ENCODE assay signal across 1 cellular context in the genomic region with DNA sequence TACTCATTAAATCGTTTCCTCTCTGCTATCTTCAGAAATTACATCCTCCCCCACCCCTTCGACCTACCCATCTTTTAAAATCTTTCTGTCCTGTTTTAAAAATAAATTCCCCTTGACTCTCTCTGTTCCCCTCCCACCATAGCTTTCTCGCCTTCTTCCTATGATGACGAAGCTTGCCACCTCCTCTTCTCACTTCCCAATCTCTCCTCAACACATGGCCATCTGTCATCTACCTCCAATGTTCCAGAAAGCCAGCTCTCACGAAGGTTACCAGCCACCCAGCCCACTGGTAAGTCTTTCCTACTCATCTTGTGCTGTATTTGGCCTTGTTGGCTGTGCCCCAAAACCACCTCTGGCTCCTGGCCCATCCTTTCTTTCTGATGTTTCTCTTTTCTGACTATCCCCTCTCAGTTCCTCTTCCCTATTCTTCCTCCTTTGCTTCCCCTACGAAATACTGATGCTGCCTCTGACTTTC.
TF ChIP-seq lines count a peak whose summit lies in the region.

No MANE protein-coding gene starts in this region.

TF ChIP-seq in GM12878, 131 proteins besides CTCF, POLR2A, EP300 and RAD21 (continued from another document and continues in another):
- no peak for TF ChIP-seq NR2C2 (IDR thresholded peaks at IDR 0.05; ENCODE audit: borderline replicate concordance, control insufficient read depth, insufficient read length, low read depth)
- TF ChIP-seq HDAC6 (IDR thresholded peaks at IDR 0.05; ENCODE audit: unreplicated experiment), result no peak
- no peak for TF ChIP-seq SMAD5 (IDR thresholded peaks at IDR 0.05; ENCODE audit: low read depth)
- TF ChIP-seq ZNF384 (IDR thresholded peaks at IDR 0.05; ENCODE audit: borderline replicate concordance, low read depth, low read length), result no peak
- no peak for TF ChIP-seq HDAC2 (IDR thresholded peaks at IDR 0.05)
- TF ChIP-seq SMC3 (IDR thresholded peaks at IDR 0.05; ENCODE audit: borderline replicate concordance, low read length), result no peak
- TF ChIP-seq, protein P1, sequence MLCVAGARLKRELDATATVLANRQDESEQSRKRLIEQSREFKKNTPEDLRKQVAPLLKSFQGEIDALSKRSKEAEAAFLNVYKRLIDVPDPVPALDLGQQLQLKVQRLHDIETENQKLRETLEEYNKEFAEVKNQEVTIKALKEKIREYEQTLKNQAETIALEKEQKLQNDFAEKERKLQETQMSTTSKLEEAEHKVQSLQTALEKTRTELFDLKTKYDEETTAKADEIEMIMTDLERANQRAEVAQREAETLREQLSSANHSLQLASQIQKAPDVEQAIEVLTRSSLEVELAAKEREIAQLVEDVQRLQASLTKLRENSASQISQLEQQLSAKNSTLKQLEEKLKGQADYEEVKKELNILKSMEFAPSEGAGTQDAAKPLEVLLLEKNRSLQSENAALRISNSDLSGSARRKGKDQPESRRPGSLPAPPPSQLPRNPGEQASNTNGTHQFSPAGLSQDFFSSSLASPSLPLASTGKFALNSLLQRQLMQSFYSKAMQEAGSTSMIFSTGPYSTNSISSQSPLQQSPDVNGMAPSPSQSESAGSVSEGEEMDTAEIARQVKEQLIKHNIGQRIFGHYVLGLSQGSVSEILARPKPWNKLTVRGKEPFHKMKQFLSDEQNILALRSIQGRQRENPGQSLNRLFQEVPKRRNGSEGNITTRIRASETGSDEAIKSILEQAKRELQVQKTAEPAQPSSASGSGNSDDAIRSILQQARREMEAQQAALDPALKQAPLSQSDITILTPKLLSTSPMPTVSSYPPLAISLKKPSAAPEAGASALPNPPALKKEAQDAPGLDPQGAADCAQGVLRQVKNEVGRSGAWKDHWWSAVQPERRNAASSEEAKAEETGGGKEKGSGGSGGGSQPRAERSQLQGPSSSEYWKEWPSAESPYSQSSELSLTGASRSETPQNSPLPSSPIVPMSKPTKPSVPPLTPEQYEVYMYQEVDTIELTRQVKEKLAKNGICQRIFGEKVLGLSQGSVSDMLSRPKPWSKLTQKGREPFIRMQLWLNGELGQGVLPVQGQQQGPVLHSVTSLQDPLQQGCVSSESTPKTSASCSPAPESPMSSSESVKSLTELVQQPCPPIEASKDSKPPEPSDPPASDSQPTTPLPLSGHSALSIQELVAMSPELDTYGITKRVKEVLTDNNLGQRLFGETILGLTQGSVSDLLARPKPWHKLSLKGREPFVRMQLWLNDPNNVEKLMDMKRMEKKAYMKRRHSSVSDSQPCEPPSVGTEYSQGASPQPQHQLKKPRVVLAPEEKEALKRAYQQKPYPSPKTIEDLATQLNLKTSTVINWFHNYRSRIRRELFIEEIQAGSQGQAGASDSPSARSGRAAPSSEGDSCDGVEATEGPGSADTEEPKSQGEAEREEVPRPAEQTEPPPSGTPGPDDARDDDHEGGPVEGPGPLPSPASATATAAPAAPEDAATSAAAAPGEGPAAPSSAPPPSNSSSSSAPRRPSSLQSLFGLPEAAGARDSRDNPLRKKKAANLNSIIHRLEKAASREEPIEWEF (IDR thresholded peaks at IDR 0.05; ENCODE audit: insufficient replicate concordance, low read depth, low read length), result no peak
- TF ChIP-seq TCF7 (IDR thresholded peaks at IDR 0.05; ENCODE audit: borderline replicate concordance), result 0 out of 2 replicates have a peak, but pooled peaks have one; percentile 14
- TF ChIP-seq PML (IDR thresholded peaks at IDR 0.05; ENCODE audit: low read length), result no peak
- no peak for TF ChIP-seq FOXK2 (IDR thresholded peaks at IDR 0.05)
- TF ChIP-seq, protein P2, sequence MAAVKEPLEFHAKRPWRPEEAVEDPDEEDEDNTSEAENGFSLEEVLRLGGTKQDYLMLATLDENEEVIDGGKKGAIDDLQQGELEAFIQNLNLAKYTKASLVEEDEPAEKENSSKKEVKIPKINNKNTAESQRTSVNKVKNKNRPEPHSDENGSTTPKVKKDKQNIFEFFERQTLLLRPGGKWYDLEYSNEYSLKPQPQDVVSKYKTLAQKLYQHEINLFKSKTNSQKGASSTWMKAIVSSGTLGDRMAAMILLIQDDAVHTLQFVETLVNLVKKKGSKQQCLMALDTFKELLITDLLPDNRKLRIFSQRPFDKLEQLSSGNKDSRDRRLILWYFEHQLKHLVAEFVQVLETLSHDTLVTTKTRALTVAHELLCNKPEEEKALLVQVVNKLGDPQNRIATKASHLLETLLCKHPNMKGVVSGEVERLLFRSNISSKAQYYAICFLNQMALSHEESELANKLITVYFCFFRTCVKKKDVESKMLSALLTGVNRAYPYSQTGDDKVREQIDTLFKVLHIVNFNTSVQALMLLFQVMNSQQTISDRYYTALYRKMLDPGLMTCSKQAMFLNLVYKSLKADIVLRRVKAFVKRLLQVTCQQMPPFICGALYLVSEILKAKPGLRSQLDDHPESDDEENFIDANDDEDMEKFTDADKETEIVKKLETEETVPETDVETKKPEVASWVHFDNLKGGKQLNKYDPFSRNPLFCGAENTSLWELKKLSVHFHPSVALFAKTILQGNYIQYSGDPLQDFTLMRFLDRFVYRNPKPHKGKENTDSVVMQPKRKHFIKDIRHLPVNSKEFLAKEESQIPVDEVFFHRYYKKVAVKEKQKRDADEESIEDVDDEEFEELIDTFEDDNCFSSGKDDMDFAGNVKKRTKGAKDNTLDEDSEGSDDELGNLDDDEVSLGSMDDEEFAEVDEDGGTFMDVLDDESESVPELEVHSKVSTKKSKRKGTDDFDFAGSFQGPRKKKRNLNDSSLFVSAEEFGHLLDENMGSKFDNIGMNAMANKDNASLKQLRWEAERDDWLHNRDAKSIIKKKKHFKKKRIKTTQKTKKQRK (IDR thresholded peaks at IDR 0.05; ENCODE audit: low read depth, low read length), result no peak
- TF ChIP-seq, protein P3, sequence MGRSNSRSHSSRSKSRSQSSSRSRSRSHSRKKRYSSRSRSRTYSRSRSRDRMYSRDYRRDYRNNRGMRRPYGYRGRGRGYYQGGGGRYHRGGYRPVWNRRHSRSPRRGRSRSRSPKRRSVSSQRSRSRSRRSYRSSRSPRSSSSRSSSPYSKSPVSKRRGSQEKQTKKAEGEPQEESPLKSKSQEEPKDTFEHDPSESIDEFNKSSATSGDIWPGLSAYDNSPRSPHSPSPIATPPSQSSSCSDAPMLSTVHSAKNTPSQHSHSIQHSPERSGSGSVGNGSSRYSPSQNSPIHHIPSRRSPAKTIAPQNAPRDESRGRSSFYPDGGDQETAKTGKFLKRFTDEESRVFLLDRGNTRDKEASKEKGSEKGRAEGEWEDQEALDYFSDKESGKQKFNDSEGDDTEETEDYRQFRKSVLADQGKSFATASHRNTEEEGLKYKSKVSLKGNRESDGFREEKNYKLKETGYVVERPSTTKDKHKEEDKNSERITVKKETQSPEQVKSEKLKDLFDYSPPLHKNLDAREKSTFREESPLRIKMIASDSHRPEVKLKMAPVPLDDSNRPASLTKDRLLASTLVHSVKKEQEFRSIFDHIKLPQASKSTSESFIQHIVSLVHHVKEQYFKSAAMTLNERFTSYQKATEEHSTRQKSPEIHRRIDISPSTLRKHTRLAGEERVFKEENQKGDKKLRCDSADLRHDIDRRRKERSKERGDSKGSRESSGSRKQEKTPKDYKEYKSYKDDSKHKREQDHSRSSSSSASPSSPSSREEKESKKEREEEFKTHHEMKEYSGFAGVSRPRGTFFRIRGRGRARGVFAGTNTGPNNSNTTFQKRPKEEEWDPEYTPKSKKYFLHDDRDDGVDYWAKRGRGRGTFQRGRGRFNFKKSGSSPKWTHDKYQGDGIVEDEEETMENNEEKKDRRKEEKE (IDR thresholded peaks at IDR 0.05), result no peak
- TF ChIP-seq, protein P4, sequence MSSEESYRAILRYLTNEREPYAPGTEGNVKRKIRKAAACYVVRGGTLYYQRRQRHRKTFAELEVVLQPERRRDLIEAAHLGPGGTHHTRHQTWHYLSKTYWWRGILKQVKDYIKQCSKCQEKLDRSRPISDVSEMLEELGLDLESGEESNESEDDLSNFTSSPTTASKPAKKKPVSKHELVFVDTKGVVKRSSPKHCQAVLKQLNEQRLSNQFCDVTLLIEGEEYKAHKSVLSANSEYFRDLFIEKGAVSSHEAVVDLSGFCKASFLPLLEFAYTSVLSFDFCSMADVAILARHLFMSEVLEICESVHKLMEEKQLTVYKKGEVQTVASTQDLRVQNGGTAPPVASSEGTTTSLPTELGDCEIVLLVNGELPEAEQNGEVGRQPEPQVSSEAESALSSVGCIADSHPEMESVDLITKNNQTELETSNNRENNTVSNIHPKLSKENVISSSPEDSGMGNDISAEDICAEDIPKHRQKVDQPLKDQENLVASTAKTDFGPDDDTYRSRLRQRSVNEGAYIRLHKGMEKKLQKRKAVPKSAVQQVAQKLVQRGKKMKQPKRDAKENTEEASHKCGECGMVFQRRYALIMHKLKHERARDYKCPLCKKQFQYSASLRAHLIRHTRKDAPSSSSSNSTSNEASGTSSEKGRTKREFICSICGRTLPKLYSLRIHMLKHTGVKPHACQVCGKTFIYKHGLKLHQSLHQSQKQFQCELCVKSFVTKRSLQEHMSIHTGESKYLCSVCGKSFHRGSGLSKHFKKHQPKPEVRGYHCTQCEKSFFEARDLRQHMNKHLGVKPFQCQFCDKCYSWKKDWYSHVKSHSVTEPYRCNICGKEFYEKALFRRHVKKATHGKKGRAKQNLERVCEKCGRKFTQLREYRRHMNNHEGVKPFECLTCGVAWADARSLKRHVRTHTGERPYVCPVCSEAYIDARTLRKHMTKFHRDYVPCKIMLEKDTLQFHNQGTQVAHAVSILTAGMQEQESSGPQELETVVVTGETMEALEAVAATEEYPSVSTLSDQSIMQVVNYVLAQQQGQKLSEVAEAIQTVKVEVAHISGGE (CRISPR knock-in tag; IDR thresholded peaks at IDR 0.05), result no peak
- TF ChIP-seq, protein P5, sequence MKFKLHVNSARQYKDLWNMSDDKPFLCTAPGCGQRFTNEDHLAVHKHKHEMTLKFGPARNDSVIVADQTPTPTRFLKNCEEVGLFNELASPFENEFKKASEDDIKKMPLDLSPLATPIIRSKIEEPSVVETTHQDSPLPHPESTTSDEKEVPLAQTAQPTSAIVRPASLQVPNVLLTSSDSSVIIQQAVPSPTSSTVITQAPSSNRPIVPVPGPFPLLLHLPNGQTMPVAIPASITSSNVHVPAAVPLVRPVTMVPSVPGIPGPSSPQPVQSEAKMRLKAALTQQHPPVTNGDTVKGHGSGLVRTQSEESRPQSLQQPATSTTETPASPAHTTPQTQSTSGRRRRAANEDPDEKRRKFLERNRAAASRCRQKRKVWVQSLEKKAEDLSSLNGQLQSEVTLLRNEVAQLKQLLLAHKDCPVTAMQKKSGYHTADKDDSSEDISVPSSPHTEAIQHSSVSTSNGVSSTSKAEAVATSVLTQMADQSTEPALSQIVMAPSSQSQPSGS (IDR thresholded peaks at IDR 0.05; ENCODE audit: low read length), result peak; percentile 55; the same call in 1 of the 2 replicates
- TF ChIP-seq, protein P6, sequence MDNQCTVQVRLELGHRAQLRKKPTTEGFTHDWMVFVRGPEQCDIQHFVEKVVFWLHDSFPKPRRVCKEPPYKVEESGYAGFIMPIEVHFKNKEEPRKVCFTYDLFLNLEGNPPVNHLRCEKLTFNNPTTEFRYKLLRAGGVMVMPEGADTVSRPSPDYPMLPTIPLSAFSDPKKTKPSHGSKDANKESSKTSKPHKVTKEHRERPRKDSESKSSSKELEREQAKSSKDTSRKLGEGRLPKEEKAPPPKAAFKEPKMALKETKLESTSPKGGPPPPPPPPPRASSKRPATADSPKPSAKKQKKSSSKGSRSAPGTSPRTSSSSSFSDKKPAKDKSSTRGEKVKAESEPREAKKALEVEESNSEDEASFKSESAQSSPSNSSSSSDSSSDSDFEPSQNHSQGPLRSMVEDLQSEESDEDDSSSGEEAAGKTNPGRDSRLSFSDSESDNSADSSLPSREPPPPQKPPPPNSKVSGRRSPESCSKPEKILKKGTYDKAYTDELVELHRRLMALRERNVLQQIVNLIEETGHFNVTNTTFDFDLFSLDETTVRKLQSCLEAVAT (IDR thresholded peaks at IDR 0.05), result peak; percentile 34; the same call in 1 of the 2 replicates
- TF ChIP-seq, protein P7, sequence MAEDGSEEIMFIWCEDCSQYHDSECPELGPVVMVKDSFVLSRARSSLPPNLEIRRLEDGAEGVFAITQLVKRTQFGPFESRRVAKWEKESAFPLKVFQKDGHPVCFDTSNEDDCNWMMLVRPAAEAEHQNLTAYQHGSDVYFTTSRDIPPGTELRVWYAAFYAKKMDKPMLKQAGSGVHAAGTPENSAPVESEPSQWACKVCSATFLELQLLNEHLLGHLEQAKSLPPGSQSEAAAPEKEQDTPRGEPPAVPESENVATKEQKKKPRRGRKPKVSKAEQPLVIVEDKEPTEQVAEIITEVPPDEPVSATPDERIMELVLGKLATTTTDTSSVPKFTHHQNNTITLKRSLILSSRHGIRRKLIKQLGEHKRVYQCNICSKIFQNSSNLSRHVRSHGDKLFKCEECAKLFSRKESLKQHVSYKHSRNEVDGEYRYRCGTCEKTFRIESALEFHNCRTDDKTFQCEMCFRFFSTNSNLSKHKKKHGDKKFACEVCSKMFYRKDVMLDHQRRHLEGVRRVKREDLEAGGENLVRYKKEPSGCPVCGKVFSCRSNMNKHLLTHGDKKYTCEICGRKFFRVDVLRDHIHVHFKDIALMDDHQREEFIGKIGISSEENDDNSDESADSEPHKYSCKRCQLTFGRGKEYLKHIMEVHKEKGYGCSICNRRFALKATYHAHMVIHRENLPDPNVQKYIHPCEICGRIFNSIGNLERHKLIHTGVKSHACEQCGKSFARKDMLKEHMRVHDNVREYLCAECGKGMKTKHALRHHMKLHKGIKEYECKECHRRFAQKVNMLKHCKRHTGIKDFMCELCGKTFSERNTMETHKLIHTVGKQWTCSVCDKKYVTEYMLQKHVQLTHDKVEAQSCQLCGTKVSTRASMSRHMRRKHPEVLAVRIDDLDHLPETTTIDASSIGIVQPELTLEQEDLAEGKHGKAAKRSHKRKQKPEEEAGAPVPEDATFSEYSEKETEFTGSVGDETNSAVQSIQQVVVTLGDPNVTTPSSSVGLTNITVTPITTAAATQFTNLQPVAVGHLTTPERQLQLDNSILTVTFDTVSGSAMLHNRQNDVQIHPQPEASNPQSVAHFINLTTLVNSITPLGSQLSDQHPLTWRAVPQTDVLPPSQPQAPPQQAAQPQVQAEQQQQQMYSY (CRISPR knock-in tag; IDR thresholded peaks at IDR 0.05), result no peak
- TF ChIP-seq NFXL1 (IDR thresholded peaks at IDR 0.05; ENCODE audit: borderline replicate concordance), result no peak
- 0 out of 2 replicates have a peak, but pooled peaks have one; percentile 34 for TF ChIP-seq DPF2 (IDR thresholded peaks at IDR 0.05)
- TF ChIP-seq, protein P8, sequence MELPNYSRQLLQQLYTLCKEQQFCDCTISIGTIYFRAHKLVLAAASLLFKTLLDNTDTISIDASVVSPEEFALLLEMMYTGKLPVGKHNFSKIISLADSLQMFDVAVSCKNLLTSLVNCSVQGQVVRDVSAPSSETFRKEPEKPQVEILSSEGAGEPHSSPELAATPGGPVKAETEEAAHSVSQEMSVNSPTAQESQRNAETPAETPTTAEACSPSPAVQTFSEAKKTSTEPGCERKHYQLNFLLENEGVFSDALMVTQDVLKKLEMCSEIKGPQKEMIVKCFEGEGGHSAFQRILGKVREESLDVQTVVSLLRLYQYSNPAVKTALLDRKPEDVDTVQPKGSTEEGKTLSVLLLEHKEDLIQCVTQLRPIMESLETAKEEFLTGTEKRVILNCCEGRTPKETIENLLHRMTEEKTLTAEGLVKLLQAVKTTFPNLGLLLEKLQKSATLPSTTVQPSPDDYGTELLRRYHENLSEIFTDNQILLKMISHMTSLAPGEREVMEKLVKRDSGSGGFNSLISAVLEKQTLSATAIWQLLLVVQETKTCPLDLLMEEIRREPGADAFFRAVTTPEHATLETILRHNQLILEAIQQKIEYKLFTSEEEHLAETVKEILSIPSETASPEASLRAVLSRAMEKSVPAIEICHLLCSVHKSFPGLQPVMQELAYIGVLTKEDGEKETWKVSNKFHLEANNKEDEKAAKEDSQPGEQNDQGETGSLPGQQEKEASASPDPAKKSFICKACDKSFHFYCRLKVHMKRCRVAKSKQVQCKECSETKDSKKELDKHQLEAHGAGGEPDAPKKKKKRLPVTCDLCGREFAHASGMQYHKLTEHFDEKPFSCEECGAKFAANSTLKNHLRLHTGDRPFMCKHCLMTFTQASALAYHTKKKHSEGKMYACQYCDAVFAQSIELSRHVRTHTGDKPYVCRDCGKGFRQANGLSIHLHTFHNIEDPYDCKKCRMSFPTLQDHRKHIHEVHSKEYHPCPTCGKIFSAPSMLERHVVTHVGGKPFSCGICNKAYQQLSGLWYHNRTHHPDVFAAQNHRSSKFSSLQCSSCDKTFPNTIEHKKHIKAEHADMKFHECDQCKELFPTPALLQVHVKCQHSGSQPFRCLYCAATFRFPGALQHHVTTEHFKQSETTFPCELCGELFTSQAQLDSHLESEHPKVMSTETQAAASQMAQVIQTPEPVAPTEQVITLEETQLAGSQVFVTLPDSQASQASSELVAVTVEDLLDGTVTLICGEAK (IDR thresholded peaks at IDR 0.05; ENCODE audit: borderline replicate concordance), result no peak
